8 cellular contexts compared by ENCODE assay signal in genomic region chr1:176691251-176692228, GRCh38.
A peak's percentile ranks its signal among the peaks of the same experiment; 100 is the strongest.
DNase-seq lines count a peak whose midpoint lies in the region; ATAC-seq and TF ChIP-seq lines count a peak whose summit lies in the region.

No MANE protein-coding gene starts in this region.

- TF ChIP-seq CTCF in KMS-11 (conservative IDR thresholded peaks at IDR 0.05; ENCODE audit: low read depth, low read length) (peak; percentile 87), choroid plexus epithelial cell (conservative IDR thresholded peaks at IDR 0.05; ENCODE audit: low read depth, low read length) (peak; percentile 68), lower lobe of right lung (IDR thresholded peaks at IDR 0.05) (peak; percentile 60)

- H3K27me3 ChIP-seq in KMS-11 (ENCODE audit: insufficient read depth, low read depth), result no peaks in the 10 kb centered on the region
- H3K27me3 ChIP-seq in lower lobe of right lung (ENCODE audit: low read depth), result no peaks in the 10 kb centered on the region

- no peaks in the 10 kb centered on the region for H3K79me2 ChIP-seq in KMS-11 (ENCODE audit: insufficient read depth, low read depth)

- H3K4me3 ChIP-seq in KMS-11 (IDR thresholded peaks at IDR 0.05; ENCODE audit: insufficient read depth, low read depth, low read length) (peak overlapping the region; percentile 86), choroid plexus epithelial cell (ENCODE audit: low read depth, low read length) (no peak overlapping the region), lower lobe of right lung (no peak overlapping the region)

- H3K4me2 ChIP-seq in KMS-11, result peak overlapping the region; percentile 81

- H3K9me3 ChIP-seq in lower lobe of right lung, result no peaks in the 10 kb centered on the region

- H4K20me1 ChIP-seq in KMS-11 (ENCODE audit: insufficient read depth), result no peaks in the 10 kb centered on the region

- H3K27ac ChIP-seq in KMS-11 (peak overlapping the region; percentile 78), lower lobe of right lung (no peak overlapping the region)

- H3K27ac Mint-ChIP-seq in activated naive CD4-positive, alpha-beta T cell treated with anti-CD3 and anti-CD28 coated beads, Interleukin-2, amount 50 U/mL, for 72 hours, result no peak overlapping the region

- no peaks in the 10 kb centered on the region for H3K36me3 Mint-ChIP-seq in activated naive CD4-positive, alpha-beta T cell treated with anti-CD3 and anti-CD28 coated beads, Interleukin-2, amount 50 U/mL, for 72 hours

- H3K4me1 ChIP-seq in KMS-11 (ENCODE audit: low read depth, poor library complexity, severe bottlenecking) (peaks cover 79% of the 10 kb centered on the region), lower lobe of right lung (peaks cover 13% of the 10 kb centered on the region)

- DNase-seq in activated naive CD4-positive, alpha-beta T cell treated with anti-CD3 and anti-CD28 coated beads, Interleukin-2, amount 50 U/mL, for 72 hours (ENCODE audit: low spot score in 2 of 2), result no peak
- DNase-seq in activated naive CD4-positive, alpha-beta T cell treated with anti-CD3 and anti-CD28 coated beads, Interleukin-2, amount 50 U/mL, for 16 hours, result no peak
- peak; percentile 57 for DNase-seq in H4 (ENCODE audit: low spot score)
- DNase-seq in NOMO-1 (lab: John Stamatoyannopoulos, UW; ENCODE audit: unreplicated experiment in 2 of 2), result peak; percentile 41 to 79
- peak; percentile 52 for DNase-seq in choroid plexus epithelial cell (ENCODE audit: low read depth)
- no peak for DNase-seq in lower lobe of right lung
- no peak for DNase-seq in occipital lobe (lab: John Stamatoyannopoulos, UW)

- H2AFZ ChIP-seq in KMS-11 (ENCODE audit: low read depth), result peak overlapping the region; percentile 23; the same call in 1 of the 2 replicates

- intact Hi-C loops in lower lobe of right lung (cut with DNase I), result no loop called here

- H3K9ac ChIP-seq in KMS-11, result peak overlapping the region; percentile 38; the same call in 1 of the 2 replicates

- H3K9me3 Mint-ChIP-seq in activated naive CD4-positive, alpha-beta T cell treated with anti-CD3 and anti-CD28 coated beads, Interleukin-2, amount 50 U/mL, for 72 hours, result no peaks in the 10 kb centered on the region

- peak; percentile 13 to 71 for ATAC-seq in activated naive CD4-positive, alpha-beta T cell treated with anti-CD3 and anti-CD28 coated beads, Interleukin-2, amount 50 U/mL, for 72 hours
- ATAC-seq in lower lobe of right lung, result peak; percentile 42 to 57

- H3K36me3 ChIP-seq in KMS-11 (ENCODE audit: insufficient read depth) (no peaks in the 10 kb centered on the region), lower lobe of right lung (no peaks in the 10 kb centered on the region)

Comparison
In these comparisons a context has a peak if more than half of its experiments do, and no peak if none do; other contexts are left out.
1. DNase-seq: peak in H4 (single experiment), NOMO-1 (2 of 2) and choroid plexus epithelial cell (single experiment); none in activated naive CD4-positive, alpha-beta T cell treated with anti-CD3 and anti-CD28 coated beads, Interleukin-2, amount 50 U/mL, for 72 hours (0 of 2), activated naive CD4-positive, alpha-beta T cell treated with anti-CD3 and anti-CD28 coated beads, Interleukin-2, amount 50 U/mL, for 16 hours (single experiment), lower lobe of right lung (single experiment) and occipital lobe (single experiment).
2. Peak in every context shown above with its lines, with median percentiles within 50 percentile points of each other: CTCF ChIP-seq.